ENCODE assay signal across 1 cellular context in the genomic region with DNA sequence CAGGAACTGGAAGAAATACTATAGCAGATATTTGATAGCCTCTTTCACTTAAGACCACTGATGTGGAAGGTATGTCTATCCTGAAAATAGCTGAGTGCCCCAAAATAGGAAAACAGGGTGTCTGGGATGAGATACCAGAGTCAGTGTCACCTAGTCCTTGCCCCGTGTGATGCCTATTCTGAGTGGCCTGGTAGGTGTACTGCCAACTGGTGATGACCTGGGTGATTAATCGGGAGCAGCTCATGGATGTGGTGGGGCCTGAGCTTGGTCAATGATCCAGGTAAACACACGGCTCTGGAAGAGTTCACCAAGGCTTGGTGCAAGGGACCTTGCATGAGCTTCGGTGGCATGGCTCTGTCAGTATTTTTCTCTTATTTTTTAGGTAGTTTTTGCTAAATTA.
TF ChIP-seq lines count a peak whose summit lies in the region.

No MANE protein-coding gene starts in this region.

TF ChIP-seq in IMR-90, 13 proteins besides CTCF, POLR2A, EP300 and RAD21:
- TF ChIP-seq, protein P1, sequence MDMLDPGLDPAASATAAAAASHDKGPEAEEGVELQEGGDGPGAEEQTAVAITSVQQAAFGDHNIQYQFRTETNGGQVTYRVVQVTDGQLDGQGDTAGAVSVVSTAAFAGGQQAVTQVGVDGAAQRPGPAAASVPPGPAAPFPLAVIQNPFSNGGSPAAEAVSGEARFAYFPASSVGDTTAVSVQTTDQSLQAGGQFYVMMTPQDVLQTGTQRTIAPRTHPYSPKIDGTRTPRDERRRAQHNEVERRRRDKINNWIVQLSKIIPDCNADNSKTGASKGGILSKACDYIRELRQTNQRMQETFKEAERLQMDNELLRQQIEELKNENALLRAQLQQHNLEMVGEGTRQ (IDR thresholded peaks at IDR 0.05; ENCODE audit: low read depth, low read length) = no peak
- TF ChIP-seq BHLHE40 (IDR thresholded peaks at IDR 0.05; ENCODE audit: low read depth, low read length) (no peak), MAFK (IDR thresholded peaks at IDR 0.05; ENCODE audit: low read depth, low read length) (no peak)
